In the genomic region with DNA sequence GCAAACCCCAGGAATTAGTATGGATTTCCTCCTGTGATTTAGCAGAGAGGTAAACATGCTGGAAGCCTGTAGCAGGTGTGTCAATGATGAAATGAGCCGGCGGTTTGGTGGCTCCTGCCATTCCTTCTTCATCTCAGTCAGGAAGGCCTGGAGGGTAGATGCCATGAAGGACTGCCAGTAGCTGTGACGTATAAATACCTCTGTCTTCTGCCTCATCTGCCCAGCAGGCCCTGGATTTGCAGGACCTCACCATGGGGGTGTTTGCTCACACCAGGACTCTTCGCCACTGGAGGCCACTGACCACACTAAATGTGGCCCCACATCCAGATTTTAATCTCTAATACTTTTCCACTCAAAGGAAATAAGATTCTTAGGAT, we compare ENCODE assay signal across 8 cellular contexts. TPM values are rescaled to one million over a fixed set of nuclear protein-coding genes. Genes with fewer than 3 reads are reported as not detected.
"Had no signal": no experiment of that assay in that cellular context is flagged by ENCODE, and none has a peak within 500 bp of the region (broad histone marks: within the 10 kb centered on the region; RNA-seq: fewer than 3 reads in every experiment).

No MANE protein-coding gene starts in this region.

- H2AFZ ChIP-seq: GM23338 had no signal

- FAIRE-seq: H1, H54, HTR-8/SVneo had no signal

- DNase-seq: H9, HCEC 1CT had no signal

- H3K4me3 ChIP-seq: GM23338 had no signal

- ATAC-seq: GM23338 had no signal

- H3K4me2 ChIP-seq: GM23338 had no signal

RNA-seq across cellular contexts. Expression of a gene that starts 16.1 kb away (rescaled TPM):
- total RNA-seq: GM23338, H1, H9, HT-29 had no signal
- polyA plus RNA-seq: GM23338, IgD-negative memory B cell had no signal

RNA-seq across cellular contexts. Expression of a gene that starts 24.4 kb away (rescaled TPM):
- polyA plus RNA-seq: IgD-negative memory B cell had no signal
